Comparison of ENCODE assay signal across 8 cellular contexts in genomic region chr18:2657043-2657512, GRCh38. TPM values are rescaled to one million over a fixed set of nuclear protein-coding genes. Genes with fewer than 3 reads are reported as not detected.
DNase-seq lines count a peak whose midpoint lies in the region; ATAC-seq and TF ChIP-seq lines count a peak whose summit lies in the region.

No MANE protein-coding gene starts in this region.

- H3K4me3 ChIP-seq in ascending aorta: peak overlapping the region; percentile 83 to 95

- H3K4me1 Mint-ChIP-seq in stimulated activated naive CD8-positive, alpha-beta T cell treated with anti-CD3 and anti-CD28 coated beads, Interleukin-15, Interleukin-2, amounts not matched to agents 100 ng/mL and 50 ng/mL, for 24 hours (ENCODE audit: low read depth): peaks cover 49% of the 10 kb centered on the region

- DNase-seq in stimulated activated naive CD8-positive, alpha-beta T cell treated with anti-CD3 and anti-CD28 coated beads, Interleukin-15, Interleukin-2, amounts not matched to agents 100 U/mL and 50 U/mL, for 24 hours: no peak
- DNase-seq in ascending aorta (ENCODE audit: low spot score in 2 of 2) (no peak), lung microvascular endothelial cell (ENCODE audit: low read depth in 2 of 2) (peak; percentile 8 to 13), NCI-H1105 (lab: John Stamatoyannopoulos, UW) (no peak), left lobe of liver (ENCODE audit: low spot score) (no peak), posterior cingulate gyrus (no peak), OCI-M2 (lab: John Stamatoyannopoulos, UW; ENCODE audit: unreplicated experiment) (no peak)

- peak overlapping the region; percentile 97 to 98 for H3K27ac ChIP-seq in ascending aorta

- H3K27me3 ChIP-seq in ascending aorta: no peaks in the 10 kb centered on the region

- no peaks in the 10 kb centered on the region for H3K9me3 Mint-ChIP-seq in stimulated activated naive CD8-positive, alpha-beta T cell treated with anti-CD3 and anti-CD28 coated beads, Interleukin-15, Interleukin-2, amounts not matched to agents 100 ng/mL and 50 ng/mL, for 24 hours

- H3K4me3 Mint-ChIP-seq in stimulated activated naive CD8-positive, alpha-beta T cell treated with anti-CD3 and anti-CD28 coated beads, Interleukin-15, Interleukin-2, amounts not matched to agents 100 ng/mL and 50 ng/mL, for 24 hours: peak overlapping the region; percentile 90

- H3K4me1 ChIP-seq in ascending aorta: peaks cover 3 to 27% of the 10 kb centered on the region in 2 donors

- ATAC-seq in stimulated activated naive CD8-positive, alpha-beta T cell treated with anti-CD3 and anti-CD28 coated beads, Interleukin-15, Interleukin-2, amounts not matched to agents 100 U/mL and 50 U/mL, for 24 hours: no peak
- ATAC-seq in left lobe of liver: no peak

- H3K36me3 ChIP-seq in ascending aorta: no peaks in the 10 kb centered on the region

- H3K27me3 Mint-ChIP-seq in stimulated activated naive CD8-positive, alpha-beta T cell treated with anti-CD3 and anti-CD28 coated beads, Interleukin-15, Interleukin-2, amounts not matched to agents 100 ng/mL and 50 ng/mL, for 24 hours: no peaks in the 10 kb centered on the region

- H3K27ac Mint-ChIP-seq in stimulated activated naive CD8-positive, alpha-beta T cell treated with anti-CD3 and anti-CD28 coated beads, Interleukin-15, Interleukin-2, amounts not matched to agents 100 ng/mL and 50 ng/mL, for 24 hours: peak overlapping the region; percentile 96

- TF ChIP-seq CTCF in ascending aorta (IDR thresholded peaks at IDR 0.05): no peak

- H3K36me3 Mint-ChIP-seq in stimulated activated naive CD8-positive, alpha-beta T cell treated with anti-CD3 and anti-CD28 coated beads, Interleukin-15, Interleukin-2, amounts not matched to agents 100 ng/mL and 50 ng/mL, for 24 hours (ENCODE audit: low read depth): peaks cover 30% of the 10 kb centered on the region

- H3K9me3 ChIP-seq in ascending aorta: no peaks in the 10 kb centered on the region

- intact Hi-C loops in ascending aorta (cut with DNase I): loop anchor here (5.0 kb wide), 3 partner anchors 200 to 1945 kb away; partner anchors contain the start of gene ENOSF1
- intact Hi-C loops in posterior cingulate gyrus (cut with DNase I): loop anchor here (10.0 kb wide), 1 partner anchor 358 kb away; the partner anchor contains the start of gene LPIN2

RNA-seq across cellular contexts. Expression of gene SMCHD1, which starts 1.6 kb away (rescaled TPM):
- total RNA-seq in ascending aorta (29.2 TPM), lung microvascular endothelial cell (32.7 and 46.4 TPM in 2 replicates), left lobe of liver (15.2 TPM)

Comparison
In these comparisons a context has a peak if more than half of its experiments do, and no peak if none do; other contexts are left out.
1. DNase-seq: peak in lung microvascular endothelial cell (2 of 2); none in stimulated activated naive CD8-positive, alpha-beta T cell treated with anti-CD3 and anti-CD28 coated beads, Interleukin-15, Interleukin-2, amounts not matched to agents 100 U/mL and 50 U/mL, for 24 hours (single experiment), ascending aorta (0 of 2), NCI-H1105 (single experiment), left lobe of liver (single experiment), posterior cingulate gyrus (0 of 10) and OCI-M2 (single experiment).